In genomic region chr6:147904416-147904815, GRCh38 we compare ENCODE assay signal across 24 cellular contexts.
DNase-seq lines count a peak whose midpoint lies in the region; ATAC-seq, FAIRE-seq and TF ChIP-seq lines count a peak whose summit lies in the region.
"Had no signal": no experiment of that assay in that cellular context is flagged by ENCODE, and none has a peak within 500 bp of the region (broad histone marks: within the 10 kb centered on the region; RNA-seq: fewer than 3 reads in every experiment).

No MANE protein-coding gene starts in this region.

- no peaks in the 10 kb centered on the region for H3K9me3 ChIP-seq in gastroesophageal sphincter

- FAIRE-seq in HTR-8/SVneo (lab: Jason Lieb, UNC), result peak; percentile 73
- no peak for FAIRE-seq in bronchial epithelial cell (lab: Jason Lieb, UNC)
- FAIRE-seq: G401.6, GM12878, H1 had no signal

- H3K4me3 ChIP-seq in bronchial epithelial cell (ENCODE audit: low read depth, low read length) (no peak overlapping the region), gastroesophageal sphincter (no peak overlapping the region)
- H3K4me3 ChIP-seq: GM12878 had no signal

- H3K27me3 ChIP-seq in bronchial epithelial cell (ENCODE audit: control insufficient read depth, insufficient read depth, low read length), result no peaks in the 10 kb centered on the region
- no peaks in the 10 kb centered on the region for H3K27me3 ChIP-seq in gastroesophageal sphincter

- no peaks in the 10 kb centered on the region for H3K4me1 ChIP-seq in gastroesophageal sphincter

- TF ChIP-seq POLR2A in gastroesophageal sphincter (IDR thresholded peaks at IDR 0.05), result no peak

- DNase-seq in HTR-8/SVneo (ENCODE audit: insufficient read length, low spot score) (no peak), bronchial epithelial cell (ENCODE audit: low read depth) (peak; percentile 3), myocyte (ENCODE audit: low read depth) (peak; percentile 51), UCSD-AML1 (lab: John Stamatoyannopoulos, UW; ENCODE audit: unreplicated experiment) (no peak), posterior cingulate gyrus (no peak)
- no peak for DNase-seq in stimulated activated CD8-positive, alpha-beta memory T cell treated with anti-CD3 and anti-CD28 coated beads, Interleukin-4, amount 100 ng/mL, for 48 hours
- DNase-seq: C1 segment of cervical spinal cord; CD4-positive, alpha-beta memory T cell; COR-L47; DMS53; Karpas-422; NCI-H1105 treated with DMSO at 0.1 percent for 48 hours; NCI-H2029; NCI-H446; NCI-H524 treated with DMSO at 0.1 percent for 48 hours; NCI-H774; NK-92 treated with Interleukin-12 subunit alpha and Interleukin-12 subunit beta, amount 100 ng/mL, for 24 hours; Right ventricle myocardium superior; RPMI8226 had no signal

- no peak for ATAC-seq in gastroesophageal sphincter
- ATAC-seq: GM12878, HCT116 had no signal

- no peak overlapping the region for H3K27ac ChIP-seq in gastroesophageal sphincter

- no peak for TF ChIP-seq EP300 in gastroesophageal sphincter (IDR thresholded peaks at IDR 0.05)

- H3K36me3 ChIP-seq in bronchial epithelial cell (ENCODE audit: control insufficient read depth, insufficient read depth, low read length) (no peaks in the 10 kb centered on the region), gastroesophageal sphincter (no peaks in the 10 kb centered on the region)

- 92 to 95% methylated on average over 3 to 4 of the region's 4 CpGs for WGBS in gastroesophageal sphincter (ENCODE audit: low coverage in 1 of 2), 2 donors

- intact Hi-C loops in posterior cingulate gyrus (cut with DNase I), result no loop called here

- TF ChIP-seq CTCF in bronchial epithelial cell (IDR thresholded peaks at IDR 0.05; ENCODE audit: insufficient read depth, low read length, severe bottlenecking) (no peak), gastroesophageal sphincter (IDR thresholded peaks at IDR 0.05) (no peak)

Comparison
In these comparisons a context has a peak if more than half of its experiments do, and no peak if none do; other contexts are left out.
1. DNase-seq: peak in bronchial epithelial cell (single experiment) and myocyte (single experiment); none in HTR-8/SVneo (single experiment), stimulated activated CD8-positive, alpha-beta memory T cell treated with anti-CD3 and anti-CD28 coated beads, Interleukin-4, amount 100 ng/mL, for 48 hours (single experiment), UCSD-AML1 (single experiment) and posterior cingulate gyrus (0 of 10).